Comparison of ENCODE assay signal across 8 cellular contexts in the genomic region with DNA sequence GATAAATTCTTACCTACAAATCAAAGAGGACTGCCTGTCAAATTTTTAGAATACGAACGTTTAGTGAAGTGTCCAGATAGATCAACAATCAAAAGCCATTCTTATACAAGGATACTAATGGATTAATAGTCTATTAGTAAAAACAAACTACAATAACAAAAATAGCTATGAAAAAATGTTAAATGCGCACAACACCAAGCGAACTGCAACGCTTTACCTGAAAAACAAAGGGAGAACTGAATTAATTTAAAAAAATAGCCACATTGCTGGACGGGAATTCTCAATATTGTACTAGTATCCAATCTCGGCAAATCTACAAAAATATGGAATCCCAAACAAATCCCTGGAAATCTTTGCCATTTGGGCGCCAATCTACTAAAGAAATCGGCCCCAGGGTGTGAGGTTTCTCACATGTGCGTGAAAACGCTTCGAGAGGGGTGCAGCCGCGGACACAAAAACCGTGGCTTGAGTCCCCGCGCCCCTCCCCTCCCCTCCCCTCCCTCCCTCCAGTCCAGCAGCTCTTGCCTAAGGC. TPM values are rescaled to one million over a fixed set of nuclear protein-coding genes. Genes with fewer than 3 reads are reported as not detected.
DNase-seq lines count a peak whose midpoint lies in the region; ATAC-seq and TF ChIP-seq lines count a peak whose summit lies in the region.

No MANE protein-coding gene starts in this region.

- H3K4me3 ChIP-seq in fibroblast of villous mesenchyme (ENCODE audit: low read depth, low read length), result peak overlapping the region; percentile 92
- peak overlapping the region; percentile 75 to 92 (median 88) for H3K4me3 ChIP-seq in gastrocnemius medialis

- no peak overlapping the region for H2BK15ac ChIP-seq in H9 (ENCODE audit: low read depth, low read length)

- TF ChIP-seq POLR2A in gastrocnemius medialis (IDR thresholded peaks at IDR 0.05) (no peak), GM18505 (IDR thresholded peaks at IDR 0.05; ENCODE audit: borderline replicate concordance, extremely low read depth, insufficient read depth, insufficient read length) (no peak)

- CTCF ChIA-PET in T-cell (lab: Charles Lee), result interaction anchor here in 1 of 2 donors (0.6 to 1.1 kb wide), 2 partner anchors 39 to 58 kb away, joined by 3 read pairs; no protein-coding TSS in a partner anchor

- H3K4me1 ChIP-seq in H9 (ENCODE audit: insufficient read depth, low read length) (no peaks in the 10 kb centered on the region), gastrocnemius medialis (peaks cover 5 to 8% of the 10 kb centered on the region in 2 donors)

- no peaks in the 10 kb centered on the region for H3K36me3 Mint-ChIP-seq in H9 (ENCODE audit: insufficient read depth in 1 of 3, low read depth in 3 of 3)
- peaks cover 4% of the 10 kb centered on the region for H3K36me3 Mint-ChIP-seq in T-cell

- H4K8ac ChIP-seq in H9 (replicated peaks; ENCODE audit: insufficient read length, low read depth, low read length), result no peak overlapping the region

- no peak overlapping the region for H4K91ac ChIP-seq in H9 (ENCODE audit: insufficient read length, low read depth, low read length)

- no peak overlapping the region for H3K4ac ChIP-seq in H9 (ENCODE audit: low read depth, low read length)

- H3K27ac ChIP-seq in H9 (ENCODE audit: insufficient read length, low read depth, low read length), result no peak overlapping the region
- peak overlapping the region; percentile 91 to 98 (median 94) for H3K27ac ChIP-seq in gastrocnemius medialis

- peak overlapping the region; percentile 86 for H2AFZ ChIP-seq in H9 (ENCODE audit: low read length)

- H2BK120ac ChIP-seq in H9 (ENCODE audit: low read depth, low read length, poor library complexity, severe bottlenecking), result no peak overlapping the region

- no peak overlapping the region for H2AK5ac ChIP-seq in H9 (ENCODE audit: insufficient read length, low read length)

- peak overlapping the region; percentile 88; the same call in 1 of the 2 replicates for H3K14ac ChIP-seq in H9 (ENCODE audit: insufficient read depth, low read length)

- no peak overlapping the region for H2BK12ac ChIP-seq in H9 (ENCODE audit: insufficient read length, low read depth, low read length)

- peaks cover 33 to 38% of the 10 kb centered on the region in 2 experiments for H3K4me1 Mint-ChIP-seq in H9
- H3K4me1 Mint-ChIP-seq in T-cell, result peaks cover 27 to 37% (median 28%) of the 10 kb centered on the region in 3 donors

- peak overlapping the region; percentile 66 for H3K18ac ChIP-seq in H9 (ENCODE audit: insufficient read length, low read depth, low read length)

- no peaks in the 10 kb centered on the region for H3K9me3 ChIP-seq in H9 (ENCODE audit: control insufficient read depth, low read depth, low read length)
- H3K9me3 ChIP-seq in gastrocnemius medialis, result no peaks in the 10 kb centered on the region

- no peaks in the 10 kb centered on the region for H3K79me1 ChIP-seq in H9 (ENCODE audit: insufficient read depth, low read depth, low read length, poor library complexity, severe bottlenecking)

- intact Hi-C loops in gastrocnemius medialis (cut with DNase I; ENCODE audit: low total_unique reads), result loop anchor here (1.0 to 2.0 kb wide), 3 partner anchors 55 to 197 kb away; partner anchors contain the start of genes RCOR3, SLC30A1 and TRAF5

- peak overlapping the region; percentile 88 to 94 for H3K4me3 Mint-ChIP-seq in H9
- peak overlapping the region; percentile 85 to 93 (median 87) for H3K4me3 Mint-ChIP-seq in T-cell

- H2BK20ac ChIP-seq in H9 (ENCODE audit: low read depth, low read length, poor library complexity, severe bottlenecking), result no peak overlapping the region

- ATAC-seq in T-cell (replicated peaks in 1 of 4), result no peak
- ATAC-seq in gastrocnemius medialis, result no peak
- no peak for ATAC-seq in HG03378 (IDR thresholded peaks at IDR 0.05; ENCODE audit: unreplicated experiment)
- ATAC-seq in HG02884 (IDR thresholded peaks at IDR 0.05; ENCODE audit: unreplicated experiment), result no peak
- no peak for ATAC-seq in GM18505 (IDR thresholded peaks at IDR 0.05; ENCODE audit: unreplicated experiment)

- H3K23ac ChIP-seq in H9 (ENCODE audit: insufficient read length, low read depth, low read length), result no peak overlapping the region

- no peaks in the 10 kb centered on the region for H3K9me3 Mint-ChIP-seq in H9
- no peaks in the 10 kb centered on the region for H3K9me3 Mint-ChIP-seq in T-cell

- H3K36me3 ChIP-seq in gastrocnemius medialis, result no peaks in the 10 kb centered on the region

- no peaks in the 10 kb centered on the region for H4K20me1 ChIP-seq in H9 (ENCODE audit: control insufficient read depth, insufficient read depth, insufficient read length)

- H3T11ph ChIP-seq in H9 (ENCODE audit: low read length), result no peak overlapping the region

- TF ChIP-seq CTCF in H9 (conservative IDR thresholded peaks at IDR 0.05) (no peak), fibroblast of villous mesenchyme (IDR thresholded peaks at IDR 0.05; ENCODE audit: insufficient read depth, low read depth, low read length) (no peak), gastrocnemius medialis (IDR thresholded peaks at IDR 0.05 in 4 of 5, conservative IDR thresholded peaks at IDR 0.05 in 1 of 5) (no peak)

- H3K9ac ChIP-seq in H9 (ENCODE audit: extremely low read depth, insufficient read length, low read length), result peak overlapping the region; percentile 47

- no peak overlapping the region for H4K5ac ChIP-seq in H9 (ENCODE audit: insufficient read length, low read depth, low read length)

- H3K27ac Mint-ChIP-seq in H9 (peak overlapping the region in 2 of 3 experiments; percentile 71 to 83; a peak in 5 of 7 replicates), T-cell (peak overlapping the region; percentile 96 to 97)

- in situ Hi-C loops in gastrocnemius medialis (cut with MboI; ENCODE audit: low sequenced_read_pairs in 4 of 4), result no loop called here

- POLR2A ChIA-PET in T-cell (lab: Charles Lee), result no interaction called here

- peaks cover 7% of the 10 kb centered on the region for H3K23me2 ChIP-seq in H9 (ENCODE audit: insufficient read length, low read depth, low read length, poor library complexity, severe bottlenecking)

- no peak overlapping the region for H2BK5ac ChIP-seq in H9 (ENCODE audit: insufficient read length, low read length)

- H3K27me3 Mint-ChIP-seq in H9 (ENCODE audit: low read depth) (no peaks in the 10 kb centered on the region), T-cell (no peaks in the 10 kb centered on the region)

- no CpG with 5 or more reads among the region's 17 CpGs for WGBS in H9 (ENCODE audit: extremely low coverage, insufficient read length, low lambda C conversion rate)

- no peak for DNase-seq in H9
- no peak for DNase-seq in T-cell
- DNase-seq in fibroblast of villous mesenchyme (ENCODE audit: low read depth), result no peak
- no peak for DNase-seq in gastrocnemius medialis
- no peak for DNase-seq in GM03348 (ENCODE audit: low spot score)

- H3K4me2 ChIP-seq in H9 (ENCODE audit: insufficient read depth, insufficient read length, low read length), result peak overlapping the region; percentile 61

- H3K27me3 ChIP-seq in H9 (ENCODE audit: insufficient read depth, low read length) (no peaks in the 10 kb centered on the region), gastrocnemius medialis (no peaks in the 10 kb centered on the region)

- H3K79me2 ChIP-seq in H9 (ENCODE audit: insufficient read depth, low read length), result no peaks in the 10 kb centered on the region

- H3K56ac ChIP-seq in H9 (ENCODE audit: insufficient read length, low read depth, low read length), result no peak overlapping the region

RNA-seq across cellular contexts. Expression of gene TRAF5, which starts 55.6 kb away (rescaled TPM):
- total RNA-seq in H9 (2021), result 16.8 and 19.1 TPM in 2 replicates
- total RNA-seq in T-cell, result 10 to 100 TPM; 49.5 to 64.5 (median 57.2) TPM
- 27.6 and 28.7 TPM in 2 replicates for total RNA-seq in fibroblast of villous mesenchyme
- under 1 TPM; 0.29 to 0.84 (median 0.60) TPM for total RNA-seq in gastrocnemius medialis
